ENCODE assay signal across 6 cellular contexts in genomic region chr6:13993416-13993815, GRCh38.
"Had no signal": no experiment of that assay in that cellular context is flagged by ENCODE, and none has a peak within 500 bp of the region (broad histone marks: within the 10 kb centered on the region; RNA-seq: fewer than 3 reads in every experiment).

No MANE protein-coding gene starts in this region.

- FAIRE-seq: H1 had no signal

- H3K27ac Mint-ChIP-seq: IgD-negative memory B cell had no signal

- H3K4me3 Mint-ChIP-seq: H9, HFFc6, IgD-negative memory B cell had no signal

- H3K4me1 Mint-ChIP-seq: IgD-negative memory B cell had no signal

- H3K9me3 Mint-ChIP-seq: IgD-negative memory B cell had no signal

- H3K9ac ChIP-seq: GM23248 had no signal

- H3K36me3 Mint-ChIP-seq: IgD-negative memory B cell had no signal

- DNase-seq: GM23248, H9, HFFc6, KG1 had no signal

- H3K4me3 ChIP-seq: GM23248 had no signal

- H2AFZ ChIP-seq: GM23248 had no signal
